23 cellular contexts compared by ENCODE assay signal in the genomic region with DNA sequence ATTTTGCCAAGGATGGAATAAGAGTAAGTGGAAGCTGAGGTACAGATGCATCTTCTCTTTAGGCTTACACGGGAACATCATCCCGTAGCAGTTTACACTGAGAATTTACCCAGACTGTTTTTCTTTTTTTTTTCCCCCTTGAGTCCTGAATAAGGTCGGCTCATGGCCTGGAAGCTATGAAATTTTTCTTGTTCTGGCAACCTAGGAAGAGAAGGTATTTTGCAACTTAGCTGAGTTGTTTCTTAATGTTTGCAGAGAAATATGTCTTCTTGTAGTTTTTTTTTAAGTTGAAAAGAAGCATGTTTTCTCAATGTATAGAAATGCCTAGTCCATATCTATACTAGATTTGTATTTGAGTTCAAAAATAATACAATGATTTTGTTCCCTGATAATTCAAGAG.
"Had no signal": no experiment of that assay in that cellular context is flagged by ENCODE, and none has a peak within 500 bp of the region (broad histone marks: within the 10 kb centered on the region; RNA-seq: fewer than 3 reads in every experiment).

No MANE protein-coding gene starts in this region.

- H3K9me3 Mint-ChIP-seq: stimulated activated memory B cell treated with anti-CD40 and anti-IgM and Interleukin-4, amounts not matched to agents 10 μg/mL and 1 μg/mL and 100 μg/mL, for 72 hours had no signal

- H3K27me3 ChIP-seq: body of pancreas, gastrocnemius medialis, heart left ventricle, pancreas, sigmoid colon, tibial artery, uterus had no signal

- H3K4me3 Mint-ChIP-seq: activated CD4-positive, alpha-beta memory T cell treated with anti-CD3 and anti-CD28 coated beads for 36 hours; activated CD4-positive, alpha-beta T cell treated with anti-CD3 and anti-CD28 coated beads for 36 hours; activated CD8-positive, alpha-beta memory T cell treated with anti-CD3 and anti-CD28 coated beads, Interleukin-2, amount 10 ng/mL, durations not matched to agents 7 days and 5 days; activated T-cell treated with anti-CD3 and anti-CD28 coated beads, Interleukin-2, amount 50 U/mL, for 24 hours; stimulated activated memory B cell treated with anti-CD40 and anti-IgM and Interleukin-4, amounts not matched to agents 10 μg/mL and 1 μg/mL and 100 μg/mL, for 72 hours; T-cell had no signal

- DNase-seq: activated CD4-positive, alpha-beta memory T cell treated with anti-CD3 and anti-CD28 coated beads for 36 hours; activated CD4-positive, alpha-beta T cell treated with anti-CD3 and anti-CD28 coated beads for 36 hours; activated CD8-positive, alpha-beta memory T cell treated with anti-CD3 and anti-CD28 coated beads, Interleukin-2, amount 10 ng/mL, durations not matched to agents 7 days and 5 days; activated effector memory CD4-positive, alpha-beta T cell treated with Interleukin-2 at 50 U/mL for 16 hours; activated T-cell treated with anti-CD3 and anti-CD28 coated beads, Interleukin-2, amount 50 U/mL, for 24 hours; amygdala; body of pancreas; central memory CD4-positive, alpha-beta T cell; gastrocnemius medialis; heart left ventricle; left cardiac atrium; lower lobe of right lung; pancreas; sigmoid colon; stimulated activated CD4-positive, alpha-beta T cell treated with anti-CD3 and anti-CD28 coated beads, Interleukin-2, amount 100 ng/mL, for 48 hours; T-cell; T1000; tibial artery; uterus; WERI-Rb-1 had no signal

- H3K9me3 ChIP-seq: body of pancreas, gastrocnemius medialis, heart left ventricle, lower lobe of right lung, pancreas, tibial artery, uterus had no signal

- H3K27ac ChIP-seq: body of pancreas, coronary artery, gastrocnemius medialis, heart left ventricle, lower lobe of right lung, pancreas, sigmoid colon, tibial artery, uterus, WERI-Rb-1 had no signal

- H3K36me3 Mint-ChIP-seq: activated CD4-positive, alpha-beta memory T cell treated with anti-CD3 and anti-CD28 coated beads for 36 hours; activated CD8-positive, alpha-beta memory T cell treated with anti-CD3 and anti-CD28 coated beads, Interleukin-2, amount 10 ng/mL, durations not matched to agents 7 days and 5 days; activated naive CD4-positive, alpha-beta T cell treated with anti-CD3 and anti-CD28 coated beads, Interleukin-2, amount 50 U/mL, for 72 hours; stimulated activated memory B cell treated with anti-CD40 and anti-IgM and Interleukin-4, amounts not matched to agents 10 μg/mL and 1 μg/mL and 100 μg/mL, for 72 hours; T-cell had no signal

- H3K36me3 ChIP-seq: gastrocnemius medialis, heart left ventricle, lower lobe of right lung, pancreas, sigmoid colon, tibial artery, uterus, WERI-Rb-1 had no signal

- H3K4me3 ChIP-seq: body of pancreas, coronary artery, gastrocnemius medialis, heart left ventricle, lower lobe of right lung, pancreas, sigmoid colon, tibial artery, uterus had no signal

- H3K27me3 Mint-ChIP-seq: activated CD4-positive, alpha-beta memory T cell treated with anti-CD3 and anti-CD28 coated beads for 36 hours; activated CD4-positive, alpha-beta T cell treated with anti-CD3 and anti-CD28 coated beads for 36 hours; activated CD8-positive, alpha-beta memory T cell treated with anti-CD3 and anti-CD28 coated beads, Interleukin-2, amount 10 ng/mL, durations not matched to agents 7 days and 5 days; activated T-cell treated with anti-CD3 and anti-CD28 coated beads, Interleukin-2, amount 50 U/mL, for 24 hours; stimulated activated memory B cell treated with anti-CD40 and anti-IgM and Interleukin-4, amounts not matched to agents 10 μg/mL and 1 μg/mL and 100 μg/mL, for 72 hours; T-cell had no signal

- H3K27ac Mint-ChIP-seq: activated CD4-positive, alpha-beta memory T cell treated with anti-CD3 and anti-CD28 coated beads for 36 hours; activated CD4-positive, alpha-beta T cell treated with anti-CD3 and anti-CD28 coated beads for 36 hours; activated CD8-positive, alpha-beta memory T cell treated with anti-CD3 and anti-CD28 coated beads, Interleukin-2, amount 10 ng/mL, durations not matched to agents 7 days and 5 days; activated naive CD4-positive, alpha-beta T cell treated with anti-CD3 and anti-CD28 coated beads, Interleukin-2, amount 50 U/mL, for 72 hours; activated T-cell treated with anti-CD3 and anti-CD28 coated beads, Interleukin-2, amount 50 U/mL, for 24 hours; stimulated activated memory B cell treated with anti-CD40 and anti-IgM and Interleukin-4, amounts not matched to agents 10 μg/mL and 1 μg/mL and 100 μg/mL, for 72 hours; T-cell had no signal

- H3K4me1 ChIP-seq: body of pancreas, gastrocnemius medialis, heart left ventricle, lower lobe of right lung, pancreas, sigmoid colon, tibial artery, uterus had no signal

- H3K4me1 Mint-ChIP-seq: activated CD4-positive, alpha-beta T cell treated with anti-CD3 and anti-CD28 coated beads for 36 hours; activated CD8-positive, alpha-beta memory T cell treated with anti-CD3 and anti-CD28 coated beads, Interleukin-2, amount 10 ng/mL, durations not matched to agents 7 days and 5 days; stimulated activated memory B cell treated with anti-CD40 and anti-IgM and Interleukin-4, amounts not matched to agents 10 μg/mL and 1 μg/mL and 100 μg/mL, for 72 hours; T-cell had no signal
